9 cellular contexts compared by ENCODE assay signal in the genomic region with DNA sequence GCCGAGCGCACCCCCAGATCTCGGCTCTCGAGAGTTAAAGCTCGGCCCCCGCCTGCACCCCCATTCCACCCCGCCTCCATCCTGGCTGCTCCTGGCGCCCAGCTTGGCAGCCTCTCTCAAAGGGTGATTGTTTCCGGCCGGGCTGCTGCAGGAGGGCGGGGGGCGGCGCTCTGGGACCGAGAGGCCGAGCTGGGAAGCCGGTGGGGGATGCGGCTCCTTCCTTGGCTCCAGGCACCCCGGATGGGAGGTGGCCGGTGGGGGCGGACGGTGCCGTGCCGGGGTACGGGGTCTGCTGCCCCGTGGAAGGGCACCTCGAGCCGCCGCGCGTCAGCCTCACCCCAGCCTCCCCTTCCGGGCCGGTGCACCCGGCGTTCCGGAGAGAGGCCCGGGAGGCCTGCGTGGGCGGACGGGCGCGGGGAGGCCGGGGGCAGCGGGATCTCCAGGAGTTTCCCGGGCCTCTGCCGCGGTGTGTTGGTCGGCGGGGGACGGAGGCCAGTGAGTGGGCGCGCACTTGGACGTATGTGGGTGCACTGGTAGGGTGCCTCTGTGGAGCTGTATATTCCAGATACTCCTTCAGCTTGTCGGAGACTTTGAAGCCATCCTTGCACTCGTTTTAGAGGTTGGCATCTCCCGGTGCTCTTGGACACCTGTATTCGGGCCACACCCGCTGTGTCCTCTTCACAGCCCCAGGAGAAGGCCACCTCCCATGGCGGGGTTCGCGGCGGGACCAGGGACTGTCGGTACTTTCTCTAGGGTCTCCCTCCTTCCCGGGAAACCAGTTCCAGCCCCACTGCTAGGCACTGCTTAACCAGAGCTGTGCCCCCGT. TPM values are rescaled to one million over a fixed set of nuclear protein-coding genes. Genes with fewer than 3 reads are reported as not detected.
DNase-seq lines count a peak whose midpoint lies in the region; ATAC-seq and TF ChIP-seq lines count a peak whose summit lies in the region.
"Had no signal": no experiment of that assay in that cellular context is flagged by ENCODE, and none has a peak within 500 bp of the region (broad histone marks: within the 10 kb centered on the region; RNA-seq: fewer than 3 reads in every experiment).

No MANE protein-coding gene starts in this region.

- peak; percentile 9 for ATAC-seq in Right ventricle myocardium inferior
- no peak for ATAC-seq in Right ventricle myocardium superior (ENCODE audit: poor library complexity)
- ATAC-seq in stimulated activated memory B cell treated with anti-CD40 and anti-IgM and Interleukin-4, amounts not matched to agents 10 μg/mL and 1 μg/mL and 100 μg/mL, for 72 hours, result no peak
- ATAC-seq in GM19397 (IDR thresholded peaks at IDR 0.05; ENCODE audit: unreplicated experiment), result no peak
- ATAC-seq in GM18498 (IDR thresholded peaks at IDR 0.05; ENCODE audit: unreplicated experiment), result no peak

- DNase-seq in Right ventricle myocardium inferior (ENCODE audit: missing footprints), result no peak
- DNase-seq in Right ventricle myocardium superior, result no peak
- DNase-seq in immature natural killer cell, result peak; percentile 22 to 56 (median 41)
- DNase-seq in WERI-Rb-1, result no peak

- no peak overlapping the region for H3K4me3 ChIP-seq in WERI-Rb-1 (ENCODE audit: low read depth, low read length)
- H3K4me3 ChIP-seq: SJSA1 had no signal

- H3K27me3 ChIP-seq in WERI-Rb-1 (ENCODE audit: insufficient read depth, low read depth, severe bottlenecking), result peaks cover 62% of the 10 kb centered on the region

- no peaks in the 10 kb centered on the region for H3K9me3 Mint-ChIP-seq in activated naive CD4-positive, alpha-beta T cell treated with anti-CD3 and anti-CD28 coated beads, Interleukin-2, amount 50 U/mL, for 24 hours
- peaks cover 0 to 2% (median 0%) of the 10 kb centered on the region in 6 donors for H3K9me3 Mint-ChIP-seq in immature natural killer cell
- H3K9me3 Mint-ChIP-seq in stimulated activated memory B cell treated with anti-CD40 and anti-IgM and Interleukin-4, amounts not matched to agents 10 μg/mL and 1 μg/mL and 100 μg/mL, for 72 hours, result no peaks in the 10 kb centered on the region

- no peak for TF ChIP-seq CTCF in WERI-Rb-1 (IDR thresholded peaks at IDR 0.05; ENCODE audit: low read depth, low read length)

- H3K9me3 ChIP-seq in WERI-Rb-1 (ENCODE audit: severe bottlenecking), result no peaks in the 10 kb centered on the region
- H3K9me3 ChIP-seq: SJSA1 had no signal

- peaks cover 16% of the 10 kb centered on the region for H3K4me1 Mint-ChIP-seq in activated naive CD4-positive, alpha-beta T cell treated with anti-CD3 and anti-CD28 coated beads, Interleukin-2, amount 50 U/mL, for 24 hours
- H3K4me1 Mint-ChIP-seq in immature natural killer cell, result peaks cover 36 to 44% of the 10 kb centered on the region in 2 donors
- peaks cover 33% of the 10 kb centered on the region for H3K4me1 Mint-ChIP-seq in stimulated activated memory B cell treated with anti-CD40 and anti-IgM and Interleukin-4, amounts not matched to agents 10 μg/mL and 1 μg/mL and 100 μg/mL, for 72 hours

- no peak overlapping the region for H3K27ac Mint-ChIP-seq in activated naive CD4-positive, alpha-beta T cell treated with anti-CD3 and anti-CD28 coated beads, Interleukin-2, amount 50 U/mL, for 24 hours
- H3K27ac Mint-ChIP-seq in immature natural killer cell, result peak overlapping the region in 1 of 6 donors; percentile 34
- no peak overlapping the region for H3K27ac Mint-ChIP-seq in stimulated activated memory B cell treated with anti-CD40 and anti-IgM and Interleukin-4, amounts not matched to agents 10 μg/mL and 1 μg/mL and 100 μg/mL, for 72 hours

- H3K27ac ChIP-seq in WERI-Rb-1, result no peak overlapping the region
- H3K27ac ChIP-seq: SJSA1 had no signal

- H3K4me3 Mint-ChIP-seq in activated naive CD4-positive, alpha-beta T cell treated with anti-CD3 and anti-CD28 coated beads, Interleukin-2, amount 50 U/mL, for 24 hours, result peak overlapping the region; percentile 57
- H3K4me3 Mint-ChIP-seq in immature natural killer cell, result peak overlapping the region; percentile 68 to 91 (median 77)
- H3K4me3 Mint-ChIP-seq in stimulated activated memory B cell treated with anti-CD40 and anti-IgM and Interleukin-4, amounts not matched to agents 10 μg/mL and 1 μg/mL and 100 μg/mL, for 72 hours, result peak overlapping the region; percentile 21

- H3K36me3 Mint-ChIP-seq in activated naive CD4-positive, alpha-beta T cell treated with anti-CD3 and anti-CD28 coated beads, Interleukin-2, amount 50 U/mL, for 24 hours, result no peaks in the 10 kb centered on the region
- H3K36me3 Mint-ChIP-seq in immature natural killer cell, result peaks cover 0 to 7% (median 4%) of the 10 kb centered on the region in 3 donors
- H3K36me3 Mint-ChIP-seq in stimulated activated memory B cell treated with anti-CD40 and anti-IgM and Interleukin-4, amounts not matched to agents 10 μg/mL and 1 μg/mL and 100 μg/mL, for 72 hours, result no peaks in the 10 kb centered on the region

- intact Hi-C loops in Right ventricle myocardium inferior (cut with DNase I) (no loop called here), Right ventricle myocardium superior (cut with DNase I) (no loop called here)

- peaks cover 42% of the 10 kb centered on the region for H3K27me3 Mint-ChIP-seq in activated naive CD4-positive, alpha-beta T cell treated with anti-CD3 and anti-CD28 coated beads, Interleukin-2, amount 50 U/mL, for 24 hours
- peaks cover 7 to 22% (median 11%) of the 10 kb centered on the region in 3 donors for H3K27me3 Mint-ChIP-seq in immature natural killer cell (ENCODE audit: low read depth in 3 of 3)
- H3K27me3 Mint-ChIP-seq in stimulated activated memory B cell treated with anti-CD40 and anti-IgM and Interleukin-4, amounts not matched to agents 10 μg/mL and 1 μg/mL and 100 μg/mL, for 72 hours, result peaks cover 78% of the 10 kb centered on the region

- H3K36me3 ChIP-seq in WERI-Rb-1, result no peaks in the 10 kb centered on the region
- H3K36me3 ChIP-seq: SJSA1 had no signal

RNA-seq across cellular contexts. Expression of gene B3GAT1, which starts 0.7 kb away (rescaled TPM):
- total RNA-seq in Right ventricle myocardium inferior (0.16 TPM), Right ventricle myocardium superior (0.11 TPM)
- polyA plus RNA-seq in immature natural killer cell, result 1 to 10 TPM in 1 of 3 donors, under 1 TPM in 2; 0.09 to 1.8 (median 0.24) TPM
- total RNA-seq: SJSA1 had no signal

Comparison
In these comparisons a context has a peak if more than half of its experiments do, and no peak if none do; other contexts are left out.
1. DNase-seq: peak in immature natural killer cell (3 of 3); none in Right ventricle myocardium inferior (single experiment), Right ventricle myocardium superior (single experiment) and WERI-Rb-1 (single experiment).
2. H3K4me3 Mint-ChIP-seq: peak in every context shown above with its lines; median percentile 77 in immature natural killer cell; 57 in activated naive CD4-positive, alpha-beta T cell treated with anti-CD3 and anti-CD28 coated beads, Interleukin-2, amount 50 U/mL, for 24 hours; 21 in stimulated activated memory B cell treated with anti-CD40 and anti-IgM and Interleukin-4, amounts not matched to agents 10 μg/mL and 1 μg/mL and 100 μg/mL, for 72 hours.